Comparison of ENCODE assay signal across 8 cellular contexts in genomic region chr12:118061011-118061875, GRCh38. TPM values are rescaled to one million over a fixed set of nuclear protein-coding genes. Genes with fewer than 3 reads are reported as not detected.
DNase-seq lines count a peak whose midpoint lies in the region; ATAC-seq and TF ChIP-seq lines count a peak whose summit lies in the region.

Gene WSB2 (minus strand): TSS chr12:118061179. CDS start chr12:118061048, 131 bp downstream.

- peak within 1 kb of the TSS; percentile 100 for H2AFZ ChIP-seq in SU-DHL-6 (ENCODE audit: low read depth, low read length, severe bottlenecking)
- peak within 1 kb of the TSS; percentile 52 for H2AFZ ChIP-seq in osteoblast (ENCODE audit: low read length)

- intact Hi-C loops in head of caudate nucleus (cut with DNase I): loop anchor here (5.0 kb wide), 1 partner anchor 316 kb away; the partner anchor contains the start of gene SUDS3
- intact Hi-C loops in tibial artery (cut with DNase I; ENCODE audit: low total_unique reads): no loop called here

- peak; percentile 17 for ATAC-seq in activated naive CD8-positive, alpha-beta T cell treated with anti-CD3 and anti-CD28 coated beads, Interleukin-2, amount 50 U/mL, for 24 hours

- no peaks in the 10 kb centered on the region for H3K9me3 Mint-ChIP-seq in activated naive CD8-positive, alpha-beta T cell treated with anti-CD3 and anti-CD28 coated beads, Interleukin-2, amount 50 U/mL, for 24 hours

- H3K27ac Mint-ChIP-seq in activated naive CD8-positive, alpha-beta T cell treated with anti-CD3 and anti-CD28 coated beads, Interleukin-2, amount 50 U/mL, for 24 hours: peak within 1 kb of the TSS; percentile 93

- H3K4me1 ChIP-seq in osteoblast (ENCODE audit: insufficient read depth, low read length) (peaks cover 30% of the 10 kb centered on the region), tibial artery (peaks cover 0 to 37% (median 18%) of the 10 kb centered on the region in 4 donors)

- peaks cover 7% of the 10 kb centered on the region for H3K36me3 Mint-ChIP-seq in activated naive CD8-positive, alpha-beta T cell treated with anti-CD3 and anti-CD28 coated beads, Interleukin-2, amount 50 U/mL, for 24 hours (ENCODE audit: low read depth)

- peak within 1 kb of the TSS; percentile 69 for H3K9ac ChIP-seq in SU-DHL-6 (ENCODE audit: low read length)

- peak within 1 kb of the TSS; percentile 82 for H3K4me2 ChIP-seq in SU-DHL-6 (ENCODE audit: low read depth, low read length, poor library complexity, severe bottlenecking)
- H3K4me2 ChIP-seq in osteoblast (ENCODE audit: insufficient read depth, low read length): peak within 1 kb of the TSS; percentile 94

- H3K27ac ChIP-seq in SU-DHL-6 (ENCODE audit: low read depth, low read length) (no peak within 1 kb of the TSS), osteoblast (ENCODE audit: low read depth, low read length) (peak within 1 kb of the TSS; percentile 84), tibial artery (peak within 1 kb of the TSS; percentile 99)

- H3K79me2 ChIP-seq in SU-DHL-6 (ENCODE audit: insufficient read depth, low read length): no peaks in the 10 kb centered on the region
- H3K79me2 ChIP-seq in osteoblast (ENCODE audit: insufficient read depth, low read length): peaks cover 50% of the 10 kb centered on the region

- H4K20me1 ChIP-seq in SU-DHL-6 (ENCODE audit: low read depth, low read length) (no peaks in the 10 kb centered on the region), osteoblast (ENCODE audit: insufficient read depth, low read length) (no peaks in the 10 kb centered on the region)

- peak within 1 kb of the TSS; percentile 88 for H3K4me3 Mint-ChIP-seq in activated naive CD8-positive, alpha-beta T cell treated with anti-CD3 and anti-CD28 coated beads, Interleukin-2, amount 50 U/mL, for 24 hours

- peaks cover 1% of the 10 kb centered on the region for H3K27me3 Mint-ChIP-seq in activated naive CD8-positive, alpha-beta T cell treated with anti-CD3 and anti-CD28 coated beads, Interleukin-2, amount 50 U/mL, for 24 hours

- H3F3A ChIP-seq in SU-DHL-6 (ENCODE audit: insufficient read depth): peaks cover 3% of the 10 kb centered on the region; the same call in 1 of the 2 replicates

- peak within 1 kb of the TSS; percentile 80 for H3K4me3 ChIP-seq in SU-DHL-6 (ENCODE audit: insufficient read depth, low read length, poor library complexity, severe bottlenecking)
- peak within 1 kb of the TSS; percentile 87 for H3K4me3 ChIP-seq in osteoblast (ENCODE audit: insufficient read depth, low read length)
- peak within 1 kb of the TSS; percentile 85 to 96 for H3K4me3 ChIP-seq in tibial artery

- no peaks in the 10 kb centered on the region for H3K9me2 ChIP-seq in SU-DHL-6 (replicated peaks; ENCODE audit: insufficient read depth, low read length)

- peak; percentile 34 for DNase-seq in NK-92 treated with Interleukin-12 subunit alpha and Interleukin-12 subunit beta, amount 100 ng/mL, for 24 hours (lab: John Stamatoyannopoulos, UW)
- DNase-seq in NK-92 (lab: John Stamatoyannopoulos, UW; ENCODE audit: unreplicated experiment) (no peak), HT1080 (ENCODE audit: low read depth) (no peak), head of caudate nucleus (peak; percentile 53 to 94 (median 87)), osteoblast (ENCODE audit: insufficient read length, low spot score, missing footprints) (peak; percentile 95), tibial artery (peak; percentile 80 to 88)
- peak; percentile 68 for DNase-seq in activated naive CD8-positive, alpha-beta T cell treated with anti-CD3 and anti-CD28 coated beads, Interleukin-2, amount 50 U/mL, for 24 hours

- H3K27me3 ChIP-seq in SU-DHL-6 (ENCODE audit: low read length) (no peaks in the 10 kb centered on the region), osteoblast (ENCODE audit: insufficient read depth, low read length) (no peaks in the 10 kb centered on the region), tibial artery (no peaks in the 10 kb centered on the region)

- peaks cover 55% of the 10 kb centered on the region for H3K4me1 Mint-ChIP-seq in activated naive CD8-positive, alpha-beta T cell treated with anti-CD3 and anti-CD28 coated beads, Interleukin-2, amount 50 U/mL, for 24 hours

- no peaks in the 10 kb centered on the region for H3K36me3 ChIP-seq in SU-DHL-6 (ENCODE audit: low read length)
- peaks cover 4% of the 10 kb centered on the region for H3K36me3 ChIP-seq in osteoblast (ENCODE audit: insufficient read depth, low read length)
- H3K36me3 ChIP-seq in tibial artery: no peaks in the 10 kb centered on the region

- H3K9me3 ChIP-seq in SU-DHL-6 (ENCODE audit: insufficient read depth, low read length) (no peaks in the 10 kb centered on the region), osteoblast (ENCODE audit: low read depth, low read length) (no peaks in the 10 kb centered on the region), tibial artery (no peaks in the 10 kb centered on the region)

- no peak for TF ChIP-seq CTCF in SU-DHL-6 (IDR thresholded peaks at IDR 0.05; ENCODE audit: insufficient read depth, low read length, poor library complexity, severe bottlenecking)
- no peak for TF ChIP-seq CTCF in osteoblast (IDR thresholded peaks at IDR 0.05; ENCODE audit: extremely low read depth, low read depth, low read length)
- no peak for TF ChIP-seq CTCF in tibial artery (IDR thresholded peaks at IDR 0.05)

RNA-seq across cellular contexts. Expression of gene WSB2, which starts in this region (rescaled TPM):
- 78.1 and 108 TPM in 2 replicates for total RNA-seq in HT1080 (2014; rRNA removed; shearing (Covaris generic))
- polyA plus RNA-seq in HT1080 (2015; cell fraction: cytosol; rRNA removed): 78.4 and 80.0 TPM in 2 replicates
- polyA plus RNA-seq in HT1080 (2015; cell fraction: nucleus; rRNA removed): 22.9 and 23.1 TPM in 2 replicates
- 97.2 and 119 TPM in 2 replicates for total RNA-seq in osteoblast

Comparison
In these comparisons a context has a peak if more than half of its experiments do, and no peak if none do; other contexts are left out.
1. DNase-seq: peak in NK-92 treated with Interleukin-12 subunit alpha and Interleukin-12 subunit beta, amount 100 ng/mL, for 24 hours (single experiment), activated naive CD8-positive, alpha-beta T cell treated with anti-CD3 and anti-CD28 coated beads, Interleukin-2, amount 50 U/mL, for 24 hours (single experiment), head of caudate nucleus (42 of 42), osteoblast (single experiment) and tibial artery (2 of 2); none in NK-92 (single experiment) and HT1080 (single experiment).
2. Peak in every context shown above with its lines, with median percentiles within 50 percentile points of each other: H3K4me3 ChIP-seq.